22 cellular contexts compared by ENCODE assay signal in the genomic region with DNA sequence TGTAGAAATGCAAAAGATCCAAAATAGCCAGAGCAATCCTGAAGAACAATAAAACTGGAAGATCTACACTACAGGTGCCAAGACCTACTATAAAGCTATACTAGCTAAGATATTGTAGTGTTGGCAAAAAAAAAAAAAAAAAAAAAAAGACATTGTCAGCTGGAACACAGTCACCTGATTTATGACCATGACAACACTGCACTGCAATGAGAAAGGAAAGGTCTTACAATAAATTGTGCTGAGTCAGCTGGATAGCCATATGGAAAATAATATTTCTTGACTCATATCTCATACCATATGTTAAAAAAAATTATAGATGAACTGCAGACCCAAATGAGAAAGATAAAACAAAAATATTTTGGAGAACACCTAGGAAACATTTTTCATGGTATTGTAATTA. TPM values are rescaled to one million over a fixed set of nuclear protein-coding genes. Genes with fewer than 3 reads are reported as not detected.
"Had no signal": no experiment of that assay in that cellular context is flagged by ENCODE, and none has a peak within 500 bp of the region (broad histone marks: within the 10 kb centered on the region; RNA-seq: fewer than 3 reads in every experiment).

No MANE protein-coding gene starts in this region.

- H3K4me3 ChIP-seq: adrenal gland, lower lobe of right lung, ovary, testis, upper lobe of right lung had no signal

- H3K27me3 ChIP-seq: adrenal gland, ovary, testis, upper lobe of right lung had no signal

- H3K4me1 ChIP-seq: adrenal gland, lower lobe of right lung, testis, upper lobe of right lung had no signal

- H3K9me3 ChIP-seq: adrenal gland, lower lobe of right lung, ovary, testis, upper lobe of right lung had no signal

- H3K27ac ChIP-seq: adrenal gland, lower lobe of right lung, ovary, testis, upper lobe of right lung had no signal

- H3K36me3 Mint-ChIP-seq: activated naive CD4-positive, alpha-beta T cell treated with anti-CD3 and anti-CD28 coated beads, Interleukin-2, amount 50 U/mL, for 24 hours; mesothelial cell of epicardium had no signal

- H3K4me1 Mint-ChIP-seq: mesothelial cell of epicardium, neural crest cell had no signal

- H3K27ac Mint-ChIP-seq: activated B cell treated with CpG ODN at 0.5 μM for 24 hours; activated CD8-positive, alpha-beta T cell treated with anti-CD3 and anti-CD28 coated beads, Interleukin-2, amount 10 ng/mL, durations not matched to agents 7 days and 5 days; activated naive CD4-positive, alpha-beta T cell treated with anti-CD3 and anti-CD28 coated beads, Interleukin-2, amount 50 U/mL, for 24 hours; mesothelial cell of epicardium; stimulated activated naive CD8-positive, alpha-beta T cell treated with anti-CD3 and anti-CD28 coated beads, Interleukin-15, amount 100 ng/mL, for 72 hours had no signal

- H3K9me3 Mint-ChIP-seq: activated B cell treated with CpG ODN at 0.5 μM for 24 hours; activated naive CD4-positive, alpha-beta T cell treated with anti-CD3 and anti-CD28 coated beads, Interleukin-2, amount 50 U/mL, for 24 hours; mesothelial cell of epicardium; neural crest cell; stimulated activated naive CD8-positive, alpha-beta T cell treated with anti-CD3 and anti-CD28 coated beads, Interleukin-15, amount 100 ng/mL, for 72 hours had no signal

- DNase-seq: activated B cell treated with CpG ODN at 0.5 μM for 24 hours; activated CD4-positive, alpha-beta T cell treated with anti-CD3 and anti-CD28 coated beads for 48 hours; activated CD8-positive, alpha-beta memory T cell treated with anti-CD3 and anti-CD28 coated beads, Interleukin-2, amount 50 U/mL, for 4 hours; activated CD8-positive, alpha-beta T cell treated with anti-CD3 and anti-CD28 coated beads, Interleukin-2, amount 10 ng/mL, durations not matched to agents 7 days and 5 days; activated effector memory CD4-positive, alpha-beta T cell treated with anti-CD3 and anti-CD28 coated beads, Interleukin-2, amount 50 U/mL, for 16 hours; activated T-cell treated with anti-CD3 and anti-CD28 coated beads, Interleukin-2, amount 50 U/mL, for 48 hours; adrenal gland; kidney glomerular epithelial cell; lower lobe of right lung; ovary; stimulated activated CD4-positive, alpha-beta T cell treated with anti-CD3 and anti-CD28 coated beads, Interleukin-1b, Interleukin-23, amount 100 ng/mL, for 48 hours; stimulated activated naive CD8-positive, alpha-beta T cell treated with anti-CD3 and anti-CD28 coated beads, Interleukin-15, amount 100 ng/mL, for 72 hours; testis; upper lobe of right lung had no signal

- H3K27me3 Mint-ChIP-seq: activated B cell treated with CpG ODN at 0.5 μM for 24 hours; activated naive CD4-positive, alpha-beta T cell treated with anti-CD3 and anti-CD28 coated beads, Interleukin-2, amount 50 U/mL, for 24 hours; stimulated activated naive CD8-positive, alpha-beta T cell treated with anti-CD3 and anti-CD28 coated beads, Interleukin-15, amount 100 ng/mL, for 72 hours had no signal

- ATAC-seq: activated CD8-positive, alpha-beta T cell treated with anti-CD3 and anti-CD28 coated beads, Interleukin-2, amount 10 ng/mL, durations not matched to agents 7 days and 5 days; lower lobe of right lung; sciatic nerve; stimulated activated naive CD8-positive, alpha-beta T cell treated with anti-CD3 and anti-CD28 coated beads, Interleukin-15, amount 100 ng/mL, for 72 hours; upper lobe of right lung had no signal

- H3K4me3 Mint-ChIP-seq: activated B cell treated with CpG ODN at 0.5 μM for 24 hours; activated CD8-positive, alpha-beta T cell treated with anti-CD3 and anti-CD28 coated beads, Interleukin-2, amount 10 ng/mL, durations not matched to agents 7 days and 5 days; activated naive CD4-positive, alpha-beta T cell treated with anti-CD3 and anti-CD28 coated beads, Interleukin-2, amount 50 U/mL, for 24 hours; mesothelial cell of epicardium; neural crest cell; stimulated activated naive CD8-positive, alpha-beta T cell treated with anti-CD3 and anti-CD28 coated beads, Interleukin-15, amount 100 ng/mL, for 72 hours had no signal

- H3K36me3 ChIP-seq: adrenal gland, lower lobe of right lung, ovary, upper lobe of right lung had no signal

RNA-seq across cellular contexts. Expression of gene PANX3, which starts 3.1 kb away (rescaled TPM):
- total RNA-seq: activated B cell treated with CpG ODN at 0.5 μM for 24 hours; activated CD8-positive, alpha-beta T cell treated with anti-CD3 and anti-CD28 coated beads, Interleukin-2, amount 10 ng/mL, durations not matched to agents 7 days and 5 days; adrenal gland; chondrocyte; lower lobe of right lung; mesothelial cell of epicardium; neural crest cell; ovary; pulmonary artery endothelial cell; sciatic nerve; T-helper 2 cell treated with Interferon-gamma antibody and Interleukin-4, amounts not matched to agents 100 ng/mL and 5 ng/mL, for 36 hours; upper lobe of right lung had no signal
- polyA plus RNA-seq: adrenal gland, esophagus, ovary had no signal

RNA-seq across cellular contexts. Expression of gene OR8A1, which starts 38.3 kb away (rescaled TPM):
- total RNA-seq: activated B cell treated with CpG ODN at 0.5 μM for 24 hours; activated CD8-positive, alpha-beta T cell treated with anti-CD3 and anti-CD28 coated beads, Interleukin-2, amount 10 ng/mL, durations not matched to agents 7 days and 5 days; adrenal gland; lower lobe of right lung; mesothelial cell of epicardium; neural crest cell; ovary; pulmonary artery endothelial cell; sciatic nerve; T-helper 2 cell treated with Interferon-gamma antibody and Interleukin-4, amounts not matched to agents 100 ng/mL and 5 ng/mL, for 36 hours; upper lobe of right lung had no signal
- polyA plus RNA-seq: adrenal gland, esophagus, ovary had no signal
